In genomic region chr19:42253245-42254082, GRCh38 we compare ENCODE assay signal across 8 cellular contexts.
DNase-seq lines count a peak whose midpoint lies in the region; ATAC-seq and TF ChIP-seq lines count a peak whose summit lies in the region.

No MANE protein-coding gene starts in this region.

- H3K4me1 ChIP-seq in mucosa of stomach (ENCODE audit: control insufficient read depth, insufficient read depth, low read length): peaks cover 36% of the 10 kb centered on the region

- no peaks in the 10 kb centered on the region for H3K36me3 ChIP-seq in mucosa of stomach (ENCODE audit: control insufficient read depth, insufficient read depth, low read length)

- H3K4me3 ChIP-seq in epithelial cell of esophagus (ENCODE audit: low read length) (peak overlapping the region; percentile 94), mucosa of stomach (ENCODE audit: low read length) (peak overlapping the region; percentile 50)

- H3K27me3 ChIP-seq in mucosa of stomach (ENCODE audit: control insufficient read depth, insufficient read depth, low read length): no peaks in the 10 kb centered on the region

- peak overlapping the region; percentile 99 for H3K27ac Mint-ChIP-seq in stimulated activated naive CD8-positive, alpha-beta T cell treated with anti-CD3 and anti-CD28 coated beads, Interleukin-15, amount 100 ng/mL, for 72 hours

- DNase-seq in COLO668 (lab: John Stamatoyannopoulos, UW; ENCODE audit: unreplicated experiment) (peak; percentile 67), HCEC 1CT (peak; percentile 36), NCI-H82 treated with DMSO at 0.1 percent for 48 hours (lab: John Stamatoyannopoulos, UW; ENCODE audit: unreplicated experiment) (peak; percentile 71), activated T-cell treated with anti-CD3 and anti-CD28 coated beads for 1 hour (ENCODE audit: low read depth) (peak; percentile 51), epithelial cell of esophagus (ENCODE audit: low read depth) (peak; percentile 55)
- DNase-seq in stimulated activated naive CD8-positive, alpha-beta T cell treated with anti-CD3 and anti-CD28 coated beads, Interleukin-15, amount 100 ng/mL, for 72 hours: peak; percentile 53 to 56

- peak overlapping the region; percentile 94 for H3K9ac ChIP-seq in mucosa of stomach (ENCODE audit: low read length)

- H3K4me3 Mint-ChIP-seq in stimulated activated naive CD8-positive, alpha-beta T cell treated with anti-CD3 and anti-CD28 coated beads, Interleukin-15, amount 100 ng/mL, for 72 hours: peak overlapping the region; percentile 93 to 98

- no peaks in the 10 kb centered on the region for H3K27me3 Mint-ChIP-seq in stimulated activated naive CD8-positive, alpha-beta T cell treated with anti-CD3 and anti-CD28 coated beads, Interleukin-15, amount 100 ng/mL, for 72 hours

- peak; percentile 40 for ATAC-seq in stimulated activated naive CD8-positive, alpha-beta T cell treated with anti-CD3 and anti-CD28 coated beads, Interleukin-15, amount 100 ng/mL, for 72 hours
- ATAC-seq in GM18858 (IDR thresholded peaks at IDR 0.05; ENCODE audit: unreplicated experiment): no peak

- H3K9me3 ChIP-seq in mucosa of stomach (ENCODE audit: control insufficient read depth, low read length): no peaks in the 10 kb centered on the region

- no peaks in the 10 kb centered on the region for H3K9me3 Mint-ChIP-seq in stimulated activated naive CD8-positive, alpha-beta T cell treated with anti-CD3 and anti-CD28 coated beads, Interleukin-15, amount 100 ng/mL, for 72 hours

- H3K4me1 Mint-ChIP-seq in stimulated activated naive CD8-positive, alpha-beta T cell treated with anti-CD3 and anti-CD28 coated beads, Interleukin-15, amount 100 ng/mL, for 72 hours: peaks cover 53% of the 10 kb centered on the region

- TF ChIP-seq CTCF in epithelial cell of esophagus (IDR thresholded peaks at IDR 0.05; ENCODE audit: insufficient read depth, low read depth, low read length, missing control alignments): no peak
